ENCODE assay signal across 18 cellular contexts in the genomic region with DNA sequence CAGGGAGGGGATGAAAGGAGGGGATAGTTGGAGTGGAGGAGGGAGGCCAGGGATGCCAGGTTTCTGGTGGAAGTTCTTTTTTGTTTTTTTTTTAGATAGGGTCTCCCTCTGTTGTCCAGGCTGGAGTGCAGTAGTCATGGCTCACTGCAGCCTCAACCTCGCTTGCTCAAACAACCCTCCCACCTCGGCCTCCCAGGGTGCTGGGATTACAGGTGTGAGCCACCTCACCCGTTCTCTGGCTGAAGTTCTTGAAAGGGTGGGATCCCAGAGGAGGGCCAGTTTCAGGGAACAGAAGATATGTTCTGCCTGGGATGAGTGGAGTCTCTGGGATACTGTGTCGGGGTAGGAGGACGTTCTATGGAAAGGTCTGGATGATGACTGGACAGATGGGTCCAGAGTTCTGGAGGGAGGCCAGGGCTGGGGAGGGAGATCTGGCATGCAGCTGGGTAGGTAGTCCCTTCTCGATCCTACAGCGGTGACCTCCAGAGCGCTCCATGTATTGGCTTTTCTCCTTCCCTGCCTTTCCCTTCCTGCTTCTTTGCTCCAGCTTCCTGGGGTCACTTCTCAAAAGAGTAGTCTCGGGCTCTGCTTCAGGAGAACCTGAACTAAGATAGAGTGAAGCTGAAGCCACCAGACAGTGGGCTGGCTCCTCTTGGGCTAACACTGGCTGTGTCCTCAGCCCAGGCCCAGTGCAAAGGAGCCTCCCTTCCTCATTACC. TPM values are rescaled to one million over a fixed set of nuclear protein-coding genes. Genes with fewer than 3 reads are reported as not detected.
DNase-seq lines count a peak whose midpoint lies in the region; ATAC-seq and TF ChIP-seq lines count a peak whose summit lies in the region.
"Had no signal": no experiment of that assay in that cellular context is flagged by ENCODE, and none has a peak within 500 bp of the region (broad histone marks: within the 10 kb centered on the region; RNA-seq: fewer than 3 reads in every experiment).

No MANE protein-coding gene starts in this region.

- H3K27me3 Mint-ChIP-seq in chondrocyte (ENCODE audit: low read depth) (no peaks in the 10 kb centered on the region), mesothelial cell of epicardium (ENCODE audit: low read depth) (no peaks in the 10 kb centered on the region)
- H3K27me3 Mint-ChIP-seq: CD4-positive, CD25-positive, alpha-beta regulatory T cell had no signal

- H3K27ac Mint-ChIP-seq in chondrocyte (ENCODE audit: unreplicated experiment), result no peak overlapping the region
- peak overlapping the region; percentile 97 for H3K27ac Mint-ChIP-seq in mesothelial cell of epicardium
- peak overlapping the region; percentile 51 for H3K27ac Mint-ChIP-seq in stimulated activated effector memory CD8-positive, alpha-beta T cell treated with anti-CD3 and anti-CD28 coated beads, Interleukin-12 subunit alpha, Interleukin-12 subunit beta, amount 100 ng/mL, for 72 hours
- H3K27ac Mint-ChIP-seq: CD4-positive, CD25-positive, alpha-beta regulatory T cell had no signal

- H3K4me3 Mint-ChIP-seq in chondrocyte (ENCODE audit: unreplicated experiment), result no peak overlapping the region
- no peak overlapping the region for H3K4me3 Mint-ChIP-seq in mesothelial cell of epicardium
- H3K4me3 Mint-ChIP-seq in stimulated activated effector memory CD8-positive, alpha-beta T cell treated with anti-CD3 and anti-CD28 coated beads, Interleukin-12 subunit alpha, Interleukin-12 subunit beta, amount 100 ng/mL, for 72 hours, result no peak overlapping the region
- H3K4me3 Mint-ChIP-seq: CD4-positive, CD25-positive, alpha-beta regulatory T cell had no signal

- H3K4me1 ChIP-seq in breast epithelium (peaks cover 0 to 4% of the 10 kb centered on the region in 2 donors), mammary epithelial cell (ENCODE audit: insufficient read depth, low read length) (peaks cover 34% of the 10 kb centered on the region)

- H3K27me3 ChIP-seq in breast epithelium (no peaks in the 10 kb centered on the region), mammary epithelial cell (ENCODE audit: insufficient read depth, low read length) (no peaks in the 10 kb centered on the region)

- intact Hi-C loops in breast epithelium (cut with DNase I; ENCODE audit: low total_unique reads) (no loop called here), mammary epithelial cell (cut with micrococcal nuclease) (loop anchor here (2.0 kb wide), 2 partner anchors 38 to 50 kb away; no protein-coding TSS in a partner anchor), lower leg skin (cut with DNase I; ENCODE audit: low total_unique reads) (no loop called here)

- no TSS peak for BruUV-seq in mammary epithelial cell (replicated peaks; lab: Mats Ljungman, UMichigan)

- H3K36me3 Mint-ChIP-seq in chondrocyte (ENCODE audit: low read depth) (no peaks in the 10 kb centered on the region), mesothelial cell of epicardium (no peaks in the 10 kb centered on the region)
- H3K36me3 Mint-ChIP-seq in stimulated activated effector memory CD8-positive, alpha-beta T cell treated with anti-CD3 and anti-CD28 coated beads, Interleukin-12 subunit alpha, Interleukin-12 subunit beta, amount 100 ng/mL, for 72 hours, result no peaks in the 10 kb centered on the region
- H3K36me3 Mint-ChIP-seq: CD4-positive, CD25-positive, alpha-beta regulatory T cell had no signal

- no peak for ATAC-seq in stimulated activated effector memory CD8-positive, alpha-beta T cell treated with anti-CD3 and anti-CD28 coated beads, Interleukin-12 subunit alpha, Interleukin-12 subunit beta, amount 100 ng/mL, for 72 hours
- ATAC-seq: PC-3 had no signal

- peak overlapping the region; percentile 75 to 87 for H3K27ac ChIP-seq in breast epithelium
- H3K27ac ChIP-seq in mammary epithelial cell (ENCODE audit: insufficient read depth, low read depth, low read length), result no peak overlapping the region
- H3K27ac ChIP-seq: 22Rv1, HL-60 had no signal

- TF ChIP-seq POLR2A in breast epithelium (IDR thresholded peaks at IDR 0.05), result no peak
- no peak for TF ChIP-seq POLR2A in lower leg skin (IDR thresholded peaks at IDR 0.05)

- no peaks in the 10 kb centered on the region for H3K79me2 ChIP-seq in mammary epithelial cell (ENCODE audit: insufficient read depth, low read length)

- H3K4me2 ChIP-seq in mammary epithelial cell (ENCODE audit: insufficient read depth, low read depth, low read length), result no peak overlapping the region

- H3K9ac ChIP-seq in mammary epithelial cell (ENCODE audit: insufficient read depth, low read length), result no peak overlapping the region

- H2AFZ ChIP-seq in mammary epithelial cell (ENCODE audit: low read depth, low read length), result no peak overlapping the region

- no peak for TF ChIP-seq CTCF in breast epithelium (IDR thresholded peaks at IDR 0.05)
- no peak for TF ChIP-seq CTCF in mammary epithelial cell (conservative IDR thresholded peaks at IDR 0.05 in 1 of 2, IDR thresholded peaks at IDR 0.05 in 1 of 2; ENCODE audit: extremely low read depth in 1 of 2, insufficient read depth in 1 of 2, low read depth in 1 of 2, low read length in 2 of 2)
- no peak for TF ChIP-seq CTCF in chondrocyte (IDR thresholded peaks at IDR 0.05)
- TF ChIP-seq CTCF in mesothelial cell of epicardium (IDR thresholded peaks at IDR 0.05; ENCODE audit: unreplicated experiment), result no peak
- TF ChIP-seq CTCF in lower leg skin (IDR thresholded peaks at IDR 0.05), result no peak

- dilution Hi-C loops in mammary epithelial cell (cut with HindIII; ENCODE audit: low sequenced_read_pairs), result loop anchor here (5.0 kb wide), 1 partner anchor 36 kb away; no protein-coding TSS in a partner anchor

- WGBS in mammary epithelial cell (ENCODE audit: low coverage, missing lambda C conversion rate), result 95% methylated on average over 8 of the region's 9 CpGs
- 90 to 92% methylated on average over 9 of the region's 9 CpGs for WGBS in lower leg skin, 2 donors

- H3K4me3 ChIP-seq in breast epithelium, result no peak overlapping the region
- no peak overlapping the region for H3K4me3 ChIP-seq in mammary epithelial cell (replicated peaks in 1 of 3; ENCODE audit: insufficient read depth in 1 of 3, low read depth in 2 of 3, low read length in 3 of 3)
- no peak overlapping the region for H3K4me3 ChIP-seq in lower leg skin (ENCODE audit: low read depth, poor library complexity, severe bottlenecking)

- peaks cover 13% of the 10 kb centered on the region for H3K4me1 Mint-ChIP-seq in chondrocyte (ENCODE audit: low read depth)
- peaks cover 35% of the 10 kb centered on the region for H3K4me1 Mint-ChIP-seq in mesothelial cell of epicardium
- H3K4me1 Mint-ChIP-seq in stimulated activated effector memory CD8-positive, alpha-beta T cell treated with anti-CD3 and anti-CD28 coated beads, Interleukin-12 subunit alpha, Interleukin-12 subunit beta, amount 100 ng/mL, for 72 hours, result peaks cover 21% of the 10 kb centered on the region

- H4K20me1 ChIP-seq in mammary epithelial cell (ENCODE audit: insufficient read depth, low read length), result no peaks in the 10 kb centered on the region

- H3K36me3 ChIP-seq in breast epithelium, result no peaks in the 10 kb centered on the region
- H3K36me3 ChIP-seq in mammary epithelial cell (ENCODE audit: insufficient read depth, low read length), result no peaks in the 10 kb centered on the region

- no peaks in the 10 kb centered on the region for H3K9me3 ChIP-seq in breast epithelium
- H3K9me3 ChIP-seq in mammary epithelial cell (replicated peaks; ENCODE audit: insufficient read depth, low read length), result no peaks in the 10 kb centered on the region

- in situ Hi-C loops in mammary epithelial cell (cut with MboI; ENCODE audit: low sequenced_read_pairs in 2 of 2), result no loop called here

- CTCF ChIA-PET in mammary epithelial cell (lab: Charles Lee; ENCODE audit: low non-redundant PET), result no interaction called here

- DNase-seq in breast epithelium (ENCODE audit: low spot score in 2 of 2) (no peak), mammary epithelial cell (no peak), chondrocyte (ENCODE audit: low spot score) (peak; percentile 61), mesothelial cell of epicardium (ENCODE audit: low spot score in 2 of 2, unreplicated experiment in 2 of 2) (no peak), NCI-H2227 (lab: John Stamatoyannopoulos, UW; ENCODE audit: unreplicated experiment) (no peak), NCI-H128 (lab: John Stamatoyannopoulos, UW; ENCODE audit: unreplicated experiment) (no peak), lower leg skin (ENCODE audit: low spot score in 2 of 2) (no peak)
- DNase-seq in stimulated activated effector memory CD8-positive, alpha-beta T cell treated with anti-CD3 and anti-CD28 coated beads, Interleukin-12 subunit alpha, Interleukin-12 subunit beta, amount 100 ng/mL, for 72 hours (ENCODE audit: low spot score in 2 of 2), result no peak
- DNase-seq: CD4-positive, CD25-positive, alpha-beta regulatory T cell; DMS79; GOT3; KBM-7; NCI-H1092; NCI-H1694; NCI-H446; PC-3 had no signal

- no peaks in the 10 kb centered on the region for H3K9me3 Mint-ChIP-seq in chondrocyte (ENCODE audit: low read depth)
- no peaks in the 10 kb centered on the region for H3K9me3 Mint-ChIP-seq in mesothelial cell of epicardium
- H3K9me3 Mint-ChIP-seq in stimulated activated effector memory CD8-positive, alpha-beta T cell treated with anti-CD3 and anti-CD28 coated beads, Interleukin-12 subunit alpha, Interleukin-12 subunit beta, amount 100 ng/mL, for 72 hours, result no peaks in the 10 kb centered on the region
- H3K9me3 Mint-ChIP-seq: CD4-positive, CD25-positive, alpha-beta regulatory T cell had no signal

RNA-seq across cellular contexts. Expression of a gene that starts 12.7 kb away (rescaled TPM):
- total RNA-seq in breast epithelium, result 10 to 100 TPM; 12.8 to 25.6 (median 20.6) TPM
- 10 to 100 TPM; 52.7 to 60.2 TPM for total RNA-seq in mammary epithelial cell
- 39.3 TPM for polyA plus RNA-seq in mammary epithelial cell
- 54.6 TPM for polyA minus RNA-seq in mammary epithelial cell
- total RNA-seq in chondrocyte, result 16.0 to 25.7 TPM (median 25.1 TPM) in 3 replicates
- 81.2 to 85.2 TPM (median 81.3 TPM) in 3 replicates for total RNA-seq in mesothelial cell of epicardium
- total RNA-seq in lower leg skin, result 10 to 100 TPM; 21.8 to 30.9 (median 25.1) TPM

RNA-seq across cellular contexts. Expression of a gene that starts 43.8 kb away (rescaled TPM):
- total RNA-seq in breast epithelium, result 10 to 100 TPM; 31.8 to 42.0 (median 34.7) TPM
- 10 to 100 TPM; 19.0 to 58.5 TPM for total RNA-seq in mammary epithelial cell
- polyA plus RNA-seq in mammary epithelial cell, result 117 TPM
- polyA minus RNA-seq in mammary epithelial cell, result 58.0 TPM
- 30.9 to 34.1 TPM (median 32.5 TPM) in 3 replicates for total RNA-seq in chondrocyte
- total RNA-seq in mesothelial cell of epicardium, result 40.3 to 44.2 TPM (median 43.0 TPM) in 3 replicates
- total RNA-seq in lower leg skin, result 10 to 100 TPM; 17.7 to 25.2 (median 21.4) TPM
